In genomic region chr12:49017764-49018281, GRCh38 we compare ENCODE assay signal across 8 cellular contexts. TPM values are rescaled to one million over a fixed set of nuclear protein-coding genes. Genes with fewer than 3 reads are reported as not detected.
DNase-seq lines count a peak whose midpoint lies in the region; ATAC-seq, FAIRE-seq and TF ChIP-seq lines count a peak whose summit lies in the region.

No MANE protein-coding gene starts in this region.

- H2AFZ ChIP-seq in PC-9 = peak overlapping the region; percentile 70

- H3K9me2 ChIP-seq in PC-9 (ENCODE audit: insufficient read depth) = no peaks in the 10 kb centered on the region

- no peaks in the 10 kb centered on the region for H4K20me1 ChIP-seq in PC-9 (ENCODE audit: insufficient read depth)

- H3K4me1 ChIP-seq in PC-9 (replicated peaks; ENCODE audit: insufficient read depth) (peaks cover 14% of the 10 kb centered on the region), right lobe of liver (peaks cover 0 to 6% (median 2%) of the 10 kb centered on the region in 4 donors), stomach (peaks cover 12 to 37% (median 27%) of the 10 kb centered on the region in 4 donors)

- peaks cover 27% of the 10 kb centered on the region for H3F3A ChIP-seq in PC-9 (ENCODE audit: insufficient read depth, low read depth)

- no peak for TF ChIP-seq CTCF in PC-9 (conservative IDR thresholded peaks at IDR 0.05)
- TF ChIP-seq CTCF in bronchial epithelial cell (IDR thresholded peaks at IDR 0.05; ENCODE audit: insufficient read depth, low read length, severe bottlenecking) = no peak
- peak in 1 of 4 donors; percentile 3 for TF ChIP-seq CTCF in right lobe of liver (IDR thresholded peaks at IDR 0.05)
- peak in 1 of 7 experiments; percentile 15 for TF ChIP-seq CTCF in stomach (IDR thresholded peaks at IDR 0.05)

- peak; percentile 70 for DNase-seq in GM03348 (ENCODE audit: low spot score)
- no peak for DNase-seq in PC-9
- DNase-seq in bronchial epithelial cell (ENCODE audit: low read depth) = no peak
- DNase-seq in right lobe of liver = peak in 1 of 3 donors; percentile 28
- DNase-seq in stomach = no peak
- DNase-seq in DMS153 treated with DMSO at 0.1 percent for 48 hours (lab: John Stamatoyannopoulos, UW; ENCODE audit: unreplicated experiment) = no peak
- no peak for DNase-seq in DMS53 (lab: John Stamatoyannopoulos, UW)

- peak overlapping the region; percentile 91 for H3K27ac ChIP-seq in PC-9
- H3K27ac ChIP-seq in right lobe of liver = peak overlapping the region; percentile 72 to 91 (median 88)
- peak overlapping the region; percentile 83 to 98 (median 93) for H3K27ac ChIP-seq in stomach

- WGBS in right lobe of liver (ENCODE audit: insufficient coverage, low coverage, low lambda C conversion rate, missing lambda C conversion rate) = 8% methylated on average over 10 of the region's 10 CpGs
- 5 to 10% (median 8%) methylated on average over 10 of the region's 10 CpGs for WGBS in stomach, 5 donors

- H3K4me2 ChIP-seq in PC-9 = peak overlapping the region; percentile 87

- H3K27me3 ChIP-seq in PC-9 (ENCODE audit: insufficient read depth, low read depth) = no peaks in the 10 kb centered on the region
- H3K27me3 ChIP-seq in bronchial epithelial cell (ENCODE audit: control insufficient read depth, insufficient read depth, low read length) = no peaks in the 10 kb centered on the region
- H3K27me3 ChIP-seq in right lobe of liver = no peaks in the 10 kb centered on the region
- H3K27me3 ChIP-seq in stomach = no peaks in the 10 kb centered on the region

- peak overlapping the region; percentile 65 for H3K4me3 ChIP-seq in PC-9
- peak overlapping the region; percentile 85 for H3K4me3 ChIP-seq in bronchial epithelial cell (ENCODE audit: low read depth, low read length)
- H3K4me3 ChIP-seq in right lobe of liver = peak overlapping the region; percentile 84 to 95 (median 87)
- peak overlapping the region; percentile 72 to 79 (median 76) for H3K4me3 ChIP-seq in stomach

- no peaks in the 10 kb centered on the region for H3K36me3 ChIP-seq in PC-9 (ENCODE audit: low read depth)
- H3K36me3 ChIP-seq in bronchial epithelial cell (ENCODE audit: control insufficient read depth, insufficient read depth, low read length) = peaks cover 9% of the 10 kb centered on the region
- H3K36me3 ChIP-seq in right lobe of liver = peaks cover 0 to 16% (median 2%) of the 10 kb centered on the region in 4 donors
- peaks cover 23 to 31% (median 27%) of the 10 kb centered on the region in 4 donors for H3K36me3 ChIP-seq in stomach

- ATAC-seq in HG02588 (IDR thresholded peaks at IDR 0.05; ENCODE audit: unreplicated experiment) (peak; percentile 14), right lobe of liver (peak in 3 of 4 donors; percentile 3 to 8 (median 4))

- H3K79me2 ChIP-seq in PC-9 (ENCODE audit: low read depth) = peaks cover 30% of the 10 kb centered on the region

- POLR2A ChIA-PET in PC-9 (lab: Charles Lee; ENCODE audit: unreplicated experiment) = interaction anchor here (0.6 to 0.9 kb wide), 3 partner anchors 19 to 203 kb away, joined by 3 to 6 read pairs (median 4); partner anchors contain the start of gene DDN

- no TSS peak for BruUV-seq in PC-9 (replicated peaks; lab: Mats Ljungman, UMichigan)

- TF ChIP-seq POLR2A in right lobe of liver (IDR thresholded peaks at IDR 0.05) (no peak), stomach (IDR thresholded peaks at IDR 0.05) (no peak)

- no peak for FAIRE-seq in bronchial epithelial cell (lab: Jason Lieb, UNC)

- intact Hi-C loops in PC-9 (cut with micrococcal nuclease; ENCODE audit: unreplicated experiment) = loop anchor here (2.0 to 5.0 kb wide), 2 partner anchors 17 to 39 kb away; no protein-coding TSS in a partner anchor
- intact Hi-C loops in right lobe of liver (cut with DNase I) = no loop called here
- intact Hi-C loops in stomach (cut with DNase I; ENCODE audit: low total_unique reads) = no loop called here

- no peak for TF ChIP-seq EP300 in stomach (IDR thresholded peaks at IDR 0.05)

- no peaks in the 10 kb centered on the region for H3K9me3 ChIP-seq in PC-9 (ENCODE audit: insufficient read depth, low read depth)
- H3K9me3 ChIP-seq in right lobe of liver = no peaks in the 10 kb centered on the region
- no peaks in the 10 kb centered on the region for H3K9me3 ChIP-seq in stomach

- CTCF ChIA-PET in PC-9 (lab: Charles Lee) = interaction anchor here (0.6 to 2.6 kb wide), 4 partner anchors 17 to 49 kb away, joined by 3 to 10 read pairs (median 6); no protein-coding TSS in a partner anchor

RNA-seq across cellular contexts. Expression of gene PRKAG1, which starts 0.8 kb away (rescaled TPM):
- total RNA-seq in PC-9 (2021) (48.8 and 53.6 TPM in 2 replicates), bronchial epithelial cell (68.6 and 93.7 TPM in 2 replicates), right lobe of liver (10 to 100 TPM; 24.8 to 36.2 (median 30.1) TPM), stomach (10 to 100 TPM in 4 of 5 donors, 1 to 10 TPM in 1; 5.8 to 68.7 (median 36.9) TPM)
- polyA plus RNA-seq in stomach = 10 to 100 TPM; 42.6 to 61.7 (median 48.7) TPM

RNA-seq across cellular contexts. Expression of gene DDN, which starts 18.6 kb away (rescaled TPM):
- 0.10 and 0.17 TPM in 2 replicates for total RNA-seq in PC-9 (2021)
- total RNA-seq in bronchial epithelial cell = 0.13 and 0.26 TPM in 2 replicates
- total RNA-seq in right lobe of liver = under 1 TPM in 2 of 6 experiments, not detected in 4; 0.18 to 0.19 TPM
- total RNA-seq in stomach = under 1 TPM in 1 of 5 donors, not detected in 4; 0.18 TPM
- polyA plus RNA-seq in stomach = under 1 TPM; 0.08 to 0.31 (median 0.19) TPM

RNA-seq across cellular contexts. Expression of gene WNT1, which starts 39.7 kb away (rescaled TPM):
- not detected in 2 replicates for total RNA-seq in PC-9 (2021)
- not detected in 2 replicates for total RNA-seq in bronchial epithelial cell
- total RNA-seq in right lobe of liver = not detected
- total RNA-seq in stomach = not detected
- polyA plus RNA-seq in stomach = not detected

RNA-seq across cellular contexts. Expression of gene KMT2D, which starts 42.8 kb away (rescaled TPM):
- total RNA-seq in PC-9 (2021) (94.0 and 97.9 TPM in 2 replicates), bronchial epithelial cell (24.0 and 25.6 TPM in 2 replicates), right lobe of liver (10 to 100 TPM; 28.6 to 35.4 (median 33.3) TPM), stomach (100 to 1,000 TPM in 3 of 5 donors, 10 to 100 TPM in 2; 65.4 to 220 (median 110) TPM)
- 10 to 100 TPM in 1 of 3 donors, 1 to 10 TPM in 2; 3.2 to 17.2 (median 7.4) TPM for polyA plus RNA-seq in stomach

RNA-seq across cellular contexts. Expression of gene WNT10B, which starts 46.3 kb away (rescaled TPM):
- 0.73 TPM in 1 of 2 replicates, not detected in the other for total RNA-seq in PC-9 (2021)
- total RNA-seq in bronchial epithelial cell = not detected in 2 replicates
- total RNA-seq in right lobe of liver = under 1 TPM in 2 of 6 experiments, not detected in 4; 0.12 TPM
- 10 to 100 TPM in 1 of 5 donors, 1 to 10 TPM in 1, not detected in 3; 3.1 to 21.7 TPM for total RNA-seq in stomach
- under 1 TPM in 1 of 3 donors, not detected in 2; 0.68 TPM for polyA plus RNA-seq in stomach
